10 cellular contexts compared by ENCODE assay signal in genomic region chr12:121468451-121468850, GRCh38.
DNase-seq lines count a peak whose midpoint lies in the region; ATAC-seq and TF ChIP-seq lines count a peak whose summit lies in the region.
"Had no signal": no experiment of that assay in that cellular context is flagged by ENCODE, and none has a peak within 500 bp of the region (broad histone marks: within the 10 kb centered on the region; RNA-seq: fewer than 3 reads in every experiment).

No MANE protein-coding gene starts in this region.

- H3K4me2 ChIP-seq in HCT116 (ENCODE audit: low read length) = peak overlapping the region; percentile 80; the same call in 1 of the 2 replicates

- H3K36me3 Mint-ChIP-seq in activated B cell treated with CpG ODN at 0.5 μM for 24 hours (ENCODE audit: low read depth) = peaks cover 16% of the 10 kb centered on the region
- no peaks in the 10 kb centered on the region for H3K36me3 Mint-ChIP-seq in immature natural killer cell
- H3K36me3 Mint-ChIP-seq in CD14-positive monocyte = peaks cover 4 to 9% of the 10 kb centered on the region in 2 donors

- H3K4me3 ChIP-seq in HCT116 (replicated peaks in 1 of 2; ENCODE audit: low read depth in 1 of 2, low read length in 2 of 2) (no peak overlapping the region), coronary artery (no peak overlapping the region), lower lobe of right lung (no peak overlapping the region)

- no peak for DNase-seq in HCT116 (ENCODE audit: low read depth, low spot score)
- no peak for DNase-seq in activated B cell treated with CpG ODN at 0.5 μM for 24 hours
- no peak for DNase-seq in immature natural killer cell
- DNase-seq in coronary artery (ENCODE audit: low spot score) = no peak
- no peak for DNase-seq in CD14-positive monocyte (ENCODE audit: low spot score)
- no peak for DNase-seq in lower lobe of right lung
- DNase-seq: activated CD8-positive, alpha-beta memory T cell treated with anti-CD3 and anti-CD28 coated beads, Interleukin-2, amount 50 U/mL, for 4 hours; BE2C had no signal

- H3K36me3 ChIP-seq in HCT116 (ENCODE audit: control insufficient read depth in 1 of 2, insufficient read depth in 2 of 2, low read length in 2 of 2) (no peaks in the 10 kb centered on the region), lower lobe of right lung (no peaks in the 10 kb centered on the region)
- H3K36me3 ChIP-seq: BE2C had no signal

- H2AFZ ChIP-seq in HCT116 (ENCODE audit: low read depth, low read length, poor library complexity, severe bottlenecking) = no peak overlapping the region

- TF ChIP-seq CTCF in 22Rv1 (IDR thresholded peaks at IDR 0.05) = no peak
- TF ChIP-seq CTCF in HCT116 (IDR thresholded peaks at IDR 0.05 in 2 of 3, conservative IDR thresholded peaks at IDR 0.05 in 1 of 3; ENCODE audit: borderline replicate concordance in 1 of 3, insufficient read depth in 1 of 3, low read depth in 2 of 3, low read length in 2 of 3) = no peak
- TF ChIP-seq CTCF in activated B cell treated with CpG ODN at 0.5 μM for 24 hours (IDR thresholded peaks at IDR 0.05) = no peak
- TF ChIP-seq CTCF in coronary artery (IDR thresholded peaks at IDR 0.05) = no peak
- no peak for TF ChIP-seq CTCF in CD14-positive monocyte (IDR thresholded peaks at IDR 0.05)
- no peak for TF ChIP-seq CTCF in lower lobe of right lung (IDR thresholded peaks at IDR 0.05)

- H3K9me3 ChIP-seq in HCT116 (ENCODE audit: control insufficient read depth in 1 of 2, insufficient read depth in 1 of 2, low read depth in 1 of 2, low read length in 2 of 2) = no peaks in the 10 kb centered on the region
- H3K9me3 ChIP-seq in lower lobe of right lung = no peaks in the 10 kb centered on the region
- H3K9me3 ChIP-seq: BE2C had no signal

- H4K20me1 ChIP-seq in HCT116 (ENCODE audit: insufficient read depth) = no peaks in the 10 kb centered on the region; the same call in 1 of the 2 replicates

- H3K4me1 Mint-ChIP-seq in activated B cell treated with CpG ODN at 0.5 μM for 24 hours = peaks cover 62% of the 10 kb centered on the region
- H3K4me1 Mint-ChIP-seq in immature natural killer cell = peaks cover 18 to 26% of the 10 kb centered on the region in 2 donors
- peaks cover 42% of the 10 kb centered on the region for H3K4me1 Mint-ChIP-seq in CD14-positive monocyte

- H3K79me2 ChIP-seq in HCT116 (ENCODE audit: insufficient read depth, low read length) = peaks cover 29% of the 10 kb centered on the region

- H3K27ac ChIP-seq in 22Rv1 = peak overlapping the region; percentile 68; the same call in 1 of the 2 replicates
- no peak overlapping the region for H3K27ac ChIP-seq in HCT116 (ENCODE audit: low read depth, low read length)
- H3K27ac ChIP-seq in coronary artery = no peak overlapping the region
- H3K27ac ChIP-seq in lower lobe of right lung = no peak overlapping the region

- no peak overlapping the region for H3K9ac ChIP-seq in HCT116 (ENCODE audit: low read length)

- no peak for ATAC-seq in HCT116
- ATAC-seq in activated B cell treated with CpG ODN at 0.5 μM for 24 hours (ENCODE audit: low read depth) = no peak
- no peak for ATAC-seq in GM21825 (IDR thresholded peaks at IDR 0.05; ENCODE audit: unreplicated experiment)
- no peak for ATAC-seq in lower lobe of right lung

- intact Hi-C loops in HCT116 (cut with micrococcal nuclease) (no loop called here), activated B cell treated with CpG ODN at 0.5 μM for 24 hours (cut with micrococcal nuclease) (loop anchor here (5.0 kb wide), 3 partner anchors 44 to 554 kb away; partner anchors contain the start of genes BCL7A and PSMD9), CD14-positive monocyte (cut with micrococcal nuclease) (loop anchor here in 1 of 2 donors (10.0 kb wide), 1 partner anchor 74 kb away; no protein-coding TSS in a partner anchor), lower lobe of right lung (cut with DNase I) (no loop called here)

- TF ChIP-seq RAD21 in HCT116 (IDR thresholded peaks at IDR 0.05; ENCODE audit: low read depth) = no peak

- peaks cover 9 to 39% of the 10 kb centered on the region in 2 experiments; a peak in 3 of 4 replicates for H3K4me1 ChIP-seq in HCT116 (ENCODE audit: control insufficient read depth in 1 of 2, insufficient read depth in 2 of 2, low read length in 2 of 2)
- peaks cover 35% of the 10 kb centered on the region for H3K4me1 ChIP-seq in lower lobe of right lung

- H3K27me3 ChIP-seq in HCT116 (ENCODE audit: insufficient read depth, low read length) (no peaks in the 10 kb centered on the region), lower lobe of right lung (ENCODE audit: low read depth) (no peaks in the 10 kb centered on the region)
- H3K27me3 ChIP-seq: BE2C had no signal

- RAD21 ChIA-PET in HCT116 (lab: Charles Lee; ENCODE audit: low non-redundant PET in 1 of 2, low total read pairs in 2 of 2, uncharacterized antibody in 2 of 2, unreplicated experiment in 2 of 2) = no interaction called here

- H3K9me3 Mint-ChIP-seq in activated B cell treated with CpG ODN at 0.5 μM for 24 hours = no peaks in the 10 kb centered on the region
- no peaks in the 10 kb centered on the region for H3K9me3 Mint-ChIP-seq in immature natural killer cell
- H3K9me3 Mint-ChIP-seq in CD14-positive monocyte = no peaks in the 10 kb centered on the region

- TF ChIP-seq POLR2A in HCT116 (IDR thresholded peaks at IDR 0.05; ENCODE audit: borderline replicate concordance, extremely low read depth, insufficient read depth, insufficient read length) = no peak

- H3K27ac Mint-ChIP-seq in activated B cell treated with CpG ODN at 0.5 μM for 24 hours (peak overlapping the region; percentile 56), immature natural killer cell (peak overlapping the region; percentile 68 to 87 (median 75)), CD14-positive monocyte (no peak overlapping the region)

- H3K9me2 ChIP-seq in HCT116 (ENCODE audit: insufficient read depth) = no peaks in the 10 kb centered on the region

- H3K27me3 Mint-ChIP-seq in activated B cell treated with CpG ODN at 0.5 μM for 24 hours (no peaks in the 10 kb centered on the region), immature natural killer cell (ENCODE audit: low read depth in 3 of 3) (peaks cover 10 to 12% (median 11%) of the 10 kb centered on the region in 3 donors), CD14-positive monocyte (ENCODE audit: low read depth in 3 of 3) (peaks cover 0 to 4% (median 4%) of the 10 kb centered on the region in 3 donors)

- H3K4me3 Mint-ChIP-seq in activated B cell treated with CpG ODN at 0.5 μM for 24 hours = no peak overlapping the region
- H3K4me3 Mint-ChIP-seq in immature natural killer cell = peak overlapping the region in 4 of 5 donors; percentile 26 to 58 (median 44)
- H3K4me3 Mint-ChIP-seq in CD14-positive monocyte = peak overlapping the region in 1 of 2 donors; percentile 34

- no TSS peak for BruUV-seq in HCT116 (replicated peaks; lab: Mats Ljungman, UMichigan)

- POLR2A ChIA-PET in HCT116 (lab: Charles Lee) = no interaction called here
- POLR2A ChIA-PET in activated B cell treated with CpG ODN at 0.5 μM for 24 hours (lab: Charles Lee) = interaction anchor here (0.6 to 1.7 kb wide), 7 partner anchors 9 to 1258 kb away, joined by 3 to 8 read pairs (median 5); partner anchors contain the start of gene RNF34

- CTCF ChIA-PET in HCT116 (lab: Charles Lee) (interaction anchor here (1.0 to 3.0 kb wide), 2 partner anchors 10 to 26 kb away, joined by 4 to 20 read pairs; no protein-coding TSS in a partner anchor), activated B cell treated with CpG ODN at 0.5 μM for 24 hours (lab: Charles Lee) (interaction anchor here (0.6 to 1.5 kb wide), 4 partner anchors 9 to 177 kb away, joined by 3 to 6 read pairs (median 4); no protein-coding TSS in a partner anchor)

TF ChIP-seq in HCT116, 20 proteins besides CTCF, POLR2A, EP300 and RAD21:
- TF ChIP-seq SIN3A (IDR thresholded peaks at IDR 0.05; ENCODE audit: low read depth) (no peak), ATF3 (IDR thresholded peaks at IDR 0.05) (no peak)

Comparison
In these comparisons a context has a peak if more than half of its experiments do, and no peak if none do; other contexts are left out.
1. H3K27ac Mint-ChIP-seq: peak in activated B cell treated with CpG ODN at 0.5 μM for 24 hours (single experiment) and immature natural killer cell (6 of 6); none in CD14-positive monocyte (0 of 7).